Comparison of ENCODE assay signal across 19 cellular contexts in genomic region chr17:46006082-46006481, GRCh38. TPM values are rescaled to one million over a fixed set of nuclear protein-coding genes. Genes with fewer than 3 reads are reported as not detected.
"Had no signal": no experiment of that assay in that cellular context is flagged by ENCODE, and none has a peak within 500 bp of the region (broad histone marks: within the 10 kb centered on the region; RNA-seq: fewer than 3 reads in every experiment).

No MANE protein-coding gene starts in this region.

RNA-seq across cellular contexts. Expression of gene STH, which starts 7.0 kb away (rescaled TPM):
- total RNA-seq: activated naive CD4-positive, alpha-beta T cell treated with anti-CD3 and anti-CD28 coated beads for 36 hours; activated naive CD4-positive, alpha-beta T cell treated with anti-CD3 and anti-CD28 coated beads, Interleukin-2, amount 50 U/mL, for 72 hours; activated naive CD8-positive, alpha-beta T cell treated with anti-CD3 and anti-CD28 coated beads for 36 hours; activated naive CD8-positive, alpha-beta T cell treated with anti-CD3 and anti-CD28 coated beads, Interleukin-2, amount 10 ng/mL, durations not matched to agents 7 days and 5 days; activated T-cell treated with anti-CD3 and anti-CD28 coated beads, Interleukin-2, amount 50 U/mL, for 4 hours; activated T-cell treated with anti-CD3 and anti-CD28 coated beads, Interleukin-2, amount 50 U/mL, for 72 hours; activated T-helper 1 cell treated with anti-CD3 and anti-CD28 coated beads, Interleukin-12 subunit alpha, Interleukin-12 subunit beta, Interleukin-2, Interleukin-4 antibody, amounts not matched to agents 30 ng/mL and 10 ng/mL and 1 ng/mL, durations not matched to agents 14 hours and 24 hours and 36 hours; activated T-helper 17 cell treated with anti-CD3 and anti-CD28 coated beads, Interleukin-2, amount 50 U/mL, for 72 hours; activated T-helper 2 cell treated with anti-CD3 and anti-CD28 coated beads, Interferon-gamma antibody, Interleukin-2, Interleukin-4, amounts not matched to agents 10 μg/mL and 5 μg/mL and 100 μg/mL, durations not matched to agents 14 hours and 24 hours and 36 hours; adrenal gland; aorta; ascending aorta; body of pancreas; breast epithelium; bronchial epithelial cell; cardiac muscle cell; cardiac septum; chondrocyte had no signal
- polyA plus RNA-seq: adipose tissue, adrenal gland, aorta, cardiac muscle cell had no signal
